20 cellular contexts compared by ENCODE assay signal in genomic region chr2:52391576-52391975, GRCh38.
A peak's percentile ranks its signal among the peaks of the same experiment; 100 is the strongest.
DNase-seq lines count a peak whose midpoint lies in the region; ATAC-seq and TF ChIP-seq lines count a peak whose summit lies in the region.
"Had no signal": no experiment of that assay in that cellular context is flagged by ENCODE, and none has a peak within 500 bp of the region (broad histone marks: within the 10 kb centered on the region; RNA-seq: fewer than 3 reads in every experiment).

No MANE protein-coding gene starts in this region.

- no peak for TF ChIP-seq CTCF in GM13977 (IDR thresholded peaks at IDR 0.05; ENCODE audit: extremely low read depth, insufficient read depth, missing control alignments)

- no peak for ATAC-seq in GM18873 (IDR thresholded peaks at IDR 0.05; ENCODE audit: low FRiP score, unreplicated experiment)
- ATAC-seq: PC-3, SK-N-SH treated with all-trans-retinoic acid at 6 μM for 48 hours had no signal

- in situ Hi-C loops in GM13977 (cut with MboI; ENCODE audit: low pct_unique_long_range_greater_than_20kb, low sequenced_read_pairs, unreplicated experiment), result no loop called here

- DNase-seq in NCI-H446 treated with DMSO at 0.1 percent for 48 hours (lab: John Stamatoyannopoulos, UW) (peak; percentile 3), NCI-H446 (lab: John Stamatoyannopoulos, UW) (no peak), cerebellar cortex (ENCODE audit: low spot score) (peak; percentile 76), fibroblast of peridontal ligament (ENCODE audit: extremely low read depth) (peak; percentile 41), retina (no peak), GM13977 (ENCODE audit: low spot score) (no peak)
- DNase-seq: 8988T; CD4-positive, CD25-positive, alpha-beta regulatory T cell; HCEC 1CT; NCI-H1048; NCI-H1417; NCI-H1694 treated with DMSO at 0.1 percent for 48 hours; NCI-H2081; NCI-H345; NCI-H524 treated with DMSO at 0.1 percent for 48 hours; NCI-H82; NK-92 treated with Interleukin-12 subunit alpha and Interleukin-12 subunit beta, amount 100 ng/mL, for 24 hours; PC-3 had no signal

Comparison
In these comparisons a context has a peak if more than half of its experiments do, and no peak if none do; other contexts are left out.
1. DNase-seq: peak in NCI-H446 treated with DMSO at 0.1 percent for 48 hours (single experiment), cerebellar cortex (single experiment) and fibroblast of peridontal ligament (single experiment); none in NCI-H446 (0 of 2), retina (single experiment) and GM13977 (single experiment).